In the genomic region with DNA sequence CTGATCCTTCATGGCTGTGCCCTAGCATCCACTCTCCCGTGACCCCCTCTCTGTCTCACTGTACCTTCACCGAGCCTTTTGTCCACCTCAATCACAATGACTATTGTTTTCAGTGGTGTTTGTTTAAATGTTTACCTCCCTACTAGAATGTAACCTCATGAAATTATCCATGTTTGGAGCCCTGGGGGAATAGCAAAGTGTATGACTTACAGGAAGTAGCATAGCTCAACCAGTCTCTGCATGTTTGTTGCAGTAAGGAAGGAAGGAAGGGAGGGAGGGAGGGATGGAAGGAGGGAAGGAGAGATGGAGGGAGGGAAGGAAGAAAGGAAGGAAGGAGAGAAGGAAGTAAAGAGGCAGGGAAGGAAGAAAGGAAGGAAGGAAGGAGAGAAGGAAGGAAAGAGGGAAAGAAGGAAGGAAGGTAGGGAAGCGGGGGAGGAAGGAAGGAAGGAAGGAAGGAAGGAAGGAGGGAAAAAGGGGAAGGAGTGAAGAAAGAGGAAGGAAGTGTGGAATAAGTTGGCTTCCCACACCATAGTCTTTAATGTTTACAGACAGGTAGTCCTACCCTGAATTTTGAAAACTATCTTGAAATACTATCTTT, we compare ENCODE assay signal across 22 cellular contexts.
"Had no signal": no experiment of that assay in that cellular context is flagged by ENCODE, and none has a peak within 500 bp of the region (broad histone marks: within the 10 kb centered on the region; RNA-seq: fewer than 3 reads in every experiment).

No MANE protein-coding gene starts in this region.

- DNase-seq: cerebellar nuclear complex; dermis blood vessel endothelial cell; gastrocnemius medialis; glutamatergic neuron; islet precursor cell; left ventricle myocardium inferior; lower lobe of right lung; mesendoderm; naive B cell; occipital lobe; pancreas; retina; stimulated activated CD4-positive, alpha-beta T cell treated with anti-CD3 and anti-CD28 coated beads, Interleukin-2, amount 100 ng/mL, for 24 hours; stimulated activated CD4-positive, alpha-beta T cell treated with anti-CD3 and anti-CD28 coated beads, Interleukin-4, amount 100 ng/mL, for 4 hours; stimulated activated naive B cell treated with anti-CD40 and anti-IgM and Interleukin-4, amounts not matched to agents 10 μg/mL and 1 μg/mL and 100 μg/mL, for 72 hours; stimulated activated naive CD8-positive, alpha-beta T cell treated with anti-CD3 and anti-CD28 coated beads, Interleukin-15, amount 100 ng/mL, for 72 hours; testis had no signal

- FAIRE-seq: colon, endothelial cell of umbilical vein, pancreas had no signal

- H3K9me3 ChIP-seq: gastrocnemius medialis, lower lobe of right lung, pancreas, prostate gland, testis, tibial nerve had no signal

- H3K36me3 ChIP-seq: gastrocnemius medialis, left ventricle myocardium inferior, lower lobe of right lung, pancreas, prostate gland, tibial nerve had no signal

- H3K27ac ChIP-seq: gastrocnemius medialis, left ventricle myocardium inferior, lower lobe of right lung, pancreas, prostate gland, testis, tibial nerve had no signal

- H3K4me3 ChIP-seq: gastrocnemius medialis, left ventricle myocardium inferior, lower lobe of right lung, pancreas, prostate gland, testis, tibial nerve had no signal

- H3K4me1 ChIP-seq: gastrocnemius medialis, left ventricle myocardium inferior, lower lobe of right lung, pancreas, prostate gland, testis had no signal

- H3K27me3 ChIP-seq: gastrocnemius medialis, pancreas, testis, tibial nerve had no signal

- ATAC-seq: gastrocnemius medialis; lower lobe of right lung; pancreas; sciatic nerve; stimulated activated naive B cell treated with anti-CD40 and anti-IgM and Interleukin-4, amounts not matched to agents 10 μg/mL and 1 μg/mL and 100 μg/mL, for 72 hours; stimulated activated naive CD8-positive, alpha-beta T cell treated with anti-CD3 and anti-CD28 coated beads, Interleukin-15, amount 100 ng/mL, for 72 hours had no signal
